In the genomic region with DNA sequence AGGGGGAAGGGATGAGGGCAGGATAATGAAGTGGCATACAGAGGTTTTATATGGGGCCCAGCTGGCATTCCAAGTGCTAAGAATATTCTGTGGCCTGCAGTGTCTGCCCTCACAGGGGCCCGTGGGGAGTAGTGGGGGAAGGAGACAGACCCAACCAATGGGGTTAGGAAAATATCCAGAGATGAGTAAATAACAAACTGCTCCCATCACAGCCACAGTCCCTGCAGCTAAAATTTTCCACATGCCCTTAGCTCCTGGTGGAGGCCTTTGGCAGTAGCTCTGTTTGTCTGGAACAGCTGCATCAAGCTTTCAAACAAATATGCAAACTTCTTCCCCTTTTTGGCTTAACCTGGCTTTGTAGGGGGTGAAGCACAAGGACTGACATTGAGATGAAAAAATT, we compare ENCODE assay signal across 1 cellular context.
TF ChIP-seq lines count a peak whose summit lies in the region.

No MANE protein-coding gene starts in this region.

TF ChIP-seq in endothelial cell of umbilical vein, 7 proteins besides CTCF, POLR2A, EP300 and RAD21:
- TF ChIP-seq MYC (IDR thresholded peaks at IDR 0.05; ENCODE audit: low read depth, low read length) (no peak), FOS (IDR thresholded peaks at IDR 0.05; ENCODE audit: borderline replicate concordance, insufficient read depth, low read length) (no peak), EZH2 (IDR thresholded peaks at IDR 0.05; ENCODE audit: borderline replicate concordance, low read depth, low read length, severe bottlenecking) (no peak), POLR2AphosphoS5 (IDR thresholded peaks at IDR 0.05; ENCODE audit: insufficient read depth, low read depth, low read length) (no peak), JUN (IDR thresholded peaks at IDR 0.05; ENCODE audit: borderline replicate concordance, insufficient read depth, insufficient read length, low read depth) (no peak), GATA2 (IDR thresholded peaks at IDR 0.05; ENCODE audit: insufficient read depth, insufficient read length, low read depth, low read length) (no peak)
- TF ChIP-seq, protein P1, sequence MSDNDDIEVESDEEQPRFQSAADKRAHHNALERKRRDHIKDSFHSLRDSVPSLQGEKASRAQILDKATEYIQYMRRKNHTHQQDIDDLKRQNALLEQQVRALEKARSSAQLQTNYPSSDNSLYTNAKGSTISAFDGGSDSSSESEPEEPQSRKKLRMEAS (IDR thresholded peaks at IDR 0.05; ENCODE audit: insufficient read depth, insufficient read length): no peak
TF ChIP-seq in endothelial cell of umbilical vein: peak in this region for 0.
